Comparison of ENCODE assay signal across 22 cellular contexts in genomic region chr9:95947118-95947517, GRCh38.
"Had no signal": no experiment of that assay in that cellular context is flagged by ENCODE, and none has a peak within 500 bp of the region (broad histone marks: within the 10 kb centered on the region; RNA-seq: fewer than 3 reads in every experiment).

No MANE protein-coding gene starts in this region.

- H3K4me3 ChIP-seq: gastrocnemius medialis, heart left ventricle, ovary, spleen, thoracic aorta had no signal

- H3K4me1 ChIP-seq: gastrocnemius medialis, heart left ventricle, spleen had no signal

- H3K36me3 ChIP-seq: ovary had no signal

- H3K27ac ChIP-seq: gastrocnemius medialis, heart left ventricle, ovary, spleen, thoracic aorta had no signal

- DNase-seq: activated B cell treated with CpG ODN at 0.5 μM for 24 hours; activated CD4-positive, alpha-beta memory T cell treated with anti-CD3 and anti-CD28 coated beads, Interleukin-2, amount 10 ng/mL, durations not matched to agents 7 days and 5 days; activated CD4-positive, alpha-beta T cell treated with anti-CD3 and anti-CD28 coated beads for 48 hours; activated CD8-positive, alpha-beta memory T cell treated with anti-CD3 and anti-CD28 coated beads, Interleukin-2, amount 10 ng/mL, durations not matched to agents 7 days and 5 days; activated naive CD4-positive, alpha-beta T cell treated with anti-CD3 and anti-CD28 coated beads for 36 hours; activated T-cell treated with anti-CD3 and anti-CD28 coated beads, Interleukin-2, amount 50 U/mL, for 1 hour; aorta; cerebellar nuclear complex; effector CD4-positive, alpha-beta T cell; gastrocnemius medialis; heart left ventricle; kidney glomerular epithelial cell; naive thymus-derived CD4-positive, alpha-beta T cell; ovary; spleen; stimulated activated CD4-positive, alpha-beta T cell treated with anti-CD3 and anti-CD28 coated beads, Interleukin-4, amount 100 ng/mL, for 4 hours; T-cell; T-helper 9 cell had no signal

- H3K9me3 ChIP-seq: gastrocnemius medialis had no signal

- H3K27me3 ChIP-seq: gastrocnemius medialis, heart left ventricle, ovary, spleen had no signal

- ATAC-seq: activated CD8-positive, alpha-beta memory T cell treated with anti-CD3 and anti-CD28 coated beads, Interleukin-2, amount 10 ng/mL, durations not matched to agents 7 days and 5 days; esophagus mucosa; gastrocnemius medialis; heart left ventricle; naive thymus-derived CD4-positive, alpha-beta T cell; sciatic nerve; stimulated activated memory B cell treated with anti-CD40 and anti-IgM and Interleukin-4, amounts not matched to agents 10 μg/mL and 1 μg/mL and 100 μg/mL, for 72 hours; T-cell had no signal
